2 cellular contexts compared by ENCODE assay signal in the genomic region with DNA sequence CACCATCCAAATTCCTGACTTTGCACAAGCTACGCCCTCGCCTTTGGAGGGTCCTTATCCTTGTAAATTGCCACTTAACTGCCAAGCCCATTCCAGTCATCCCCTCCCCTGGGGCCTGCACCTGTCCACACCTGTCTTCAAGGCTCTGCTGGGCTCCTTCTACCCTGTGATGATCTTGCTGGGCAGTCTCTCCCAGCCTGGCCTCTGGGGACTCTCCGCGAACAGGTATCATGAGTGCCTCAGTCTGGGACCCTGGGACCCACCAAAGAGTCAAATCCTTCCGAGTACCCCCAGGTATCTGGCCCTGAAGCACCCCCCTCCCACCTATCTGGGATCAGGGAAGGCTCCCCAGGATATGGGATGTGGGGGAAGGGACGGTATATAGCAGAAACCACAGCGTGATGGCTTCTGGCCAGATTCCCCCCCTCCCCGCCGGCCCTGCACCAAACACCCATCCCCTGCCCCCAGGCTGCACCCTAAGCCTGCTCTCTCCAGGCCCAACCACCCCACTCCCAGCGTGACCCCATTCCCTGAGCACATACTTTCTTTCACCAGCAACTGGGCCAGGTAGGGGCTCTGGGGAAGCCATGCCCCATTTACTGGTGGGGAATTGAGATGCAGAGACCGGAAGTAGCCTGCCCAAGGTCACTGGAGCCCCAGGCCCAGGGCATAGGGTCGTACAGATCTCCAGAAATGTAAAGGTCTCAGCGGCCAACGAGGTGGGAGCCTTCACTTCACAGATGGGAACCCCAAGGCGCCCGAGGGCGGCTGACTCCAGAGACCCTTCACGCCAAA.
TF ChIP-seq lines count a peak whose summit lies in the region.

No MANE protein-coding gene starts in this region.

TF ChIP-seq in GM12891, 5 proteins besides CTCF, POLR2A, EP300 and RAD21 (continued from another document):
- no peak for TF ChIP-seq TAF1 (IDR thresholded peaks at IDR 0.05; ENCODE audit: low read depth, low read length)

TF ChIP-seq in H1, 55 proteins besides CTCF, POLR2A, EP300 and RAD21 (continued from another document):
- TF ChIP-seq, protein P1, sequence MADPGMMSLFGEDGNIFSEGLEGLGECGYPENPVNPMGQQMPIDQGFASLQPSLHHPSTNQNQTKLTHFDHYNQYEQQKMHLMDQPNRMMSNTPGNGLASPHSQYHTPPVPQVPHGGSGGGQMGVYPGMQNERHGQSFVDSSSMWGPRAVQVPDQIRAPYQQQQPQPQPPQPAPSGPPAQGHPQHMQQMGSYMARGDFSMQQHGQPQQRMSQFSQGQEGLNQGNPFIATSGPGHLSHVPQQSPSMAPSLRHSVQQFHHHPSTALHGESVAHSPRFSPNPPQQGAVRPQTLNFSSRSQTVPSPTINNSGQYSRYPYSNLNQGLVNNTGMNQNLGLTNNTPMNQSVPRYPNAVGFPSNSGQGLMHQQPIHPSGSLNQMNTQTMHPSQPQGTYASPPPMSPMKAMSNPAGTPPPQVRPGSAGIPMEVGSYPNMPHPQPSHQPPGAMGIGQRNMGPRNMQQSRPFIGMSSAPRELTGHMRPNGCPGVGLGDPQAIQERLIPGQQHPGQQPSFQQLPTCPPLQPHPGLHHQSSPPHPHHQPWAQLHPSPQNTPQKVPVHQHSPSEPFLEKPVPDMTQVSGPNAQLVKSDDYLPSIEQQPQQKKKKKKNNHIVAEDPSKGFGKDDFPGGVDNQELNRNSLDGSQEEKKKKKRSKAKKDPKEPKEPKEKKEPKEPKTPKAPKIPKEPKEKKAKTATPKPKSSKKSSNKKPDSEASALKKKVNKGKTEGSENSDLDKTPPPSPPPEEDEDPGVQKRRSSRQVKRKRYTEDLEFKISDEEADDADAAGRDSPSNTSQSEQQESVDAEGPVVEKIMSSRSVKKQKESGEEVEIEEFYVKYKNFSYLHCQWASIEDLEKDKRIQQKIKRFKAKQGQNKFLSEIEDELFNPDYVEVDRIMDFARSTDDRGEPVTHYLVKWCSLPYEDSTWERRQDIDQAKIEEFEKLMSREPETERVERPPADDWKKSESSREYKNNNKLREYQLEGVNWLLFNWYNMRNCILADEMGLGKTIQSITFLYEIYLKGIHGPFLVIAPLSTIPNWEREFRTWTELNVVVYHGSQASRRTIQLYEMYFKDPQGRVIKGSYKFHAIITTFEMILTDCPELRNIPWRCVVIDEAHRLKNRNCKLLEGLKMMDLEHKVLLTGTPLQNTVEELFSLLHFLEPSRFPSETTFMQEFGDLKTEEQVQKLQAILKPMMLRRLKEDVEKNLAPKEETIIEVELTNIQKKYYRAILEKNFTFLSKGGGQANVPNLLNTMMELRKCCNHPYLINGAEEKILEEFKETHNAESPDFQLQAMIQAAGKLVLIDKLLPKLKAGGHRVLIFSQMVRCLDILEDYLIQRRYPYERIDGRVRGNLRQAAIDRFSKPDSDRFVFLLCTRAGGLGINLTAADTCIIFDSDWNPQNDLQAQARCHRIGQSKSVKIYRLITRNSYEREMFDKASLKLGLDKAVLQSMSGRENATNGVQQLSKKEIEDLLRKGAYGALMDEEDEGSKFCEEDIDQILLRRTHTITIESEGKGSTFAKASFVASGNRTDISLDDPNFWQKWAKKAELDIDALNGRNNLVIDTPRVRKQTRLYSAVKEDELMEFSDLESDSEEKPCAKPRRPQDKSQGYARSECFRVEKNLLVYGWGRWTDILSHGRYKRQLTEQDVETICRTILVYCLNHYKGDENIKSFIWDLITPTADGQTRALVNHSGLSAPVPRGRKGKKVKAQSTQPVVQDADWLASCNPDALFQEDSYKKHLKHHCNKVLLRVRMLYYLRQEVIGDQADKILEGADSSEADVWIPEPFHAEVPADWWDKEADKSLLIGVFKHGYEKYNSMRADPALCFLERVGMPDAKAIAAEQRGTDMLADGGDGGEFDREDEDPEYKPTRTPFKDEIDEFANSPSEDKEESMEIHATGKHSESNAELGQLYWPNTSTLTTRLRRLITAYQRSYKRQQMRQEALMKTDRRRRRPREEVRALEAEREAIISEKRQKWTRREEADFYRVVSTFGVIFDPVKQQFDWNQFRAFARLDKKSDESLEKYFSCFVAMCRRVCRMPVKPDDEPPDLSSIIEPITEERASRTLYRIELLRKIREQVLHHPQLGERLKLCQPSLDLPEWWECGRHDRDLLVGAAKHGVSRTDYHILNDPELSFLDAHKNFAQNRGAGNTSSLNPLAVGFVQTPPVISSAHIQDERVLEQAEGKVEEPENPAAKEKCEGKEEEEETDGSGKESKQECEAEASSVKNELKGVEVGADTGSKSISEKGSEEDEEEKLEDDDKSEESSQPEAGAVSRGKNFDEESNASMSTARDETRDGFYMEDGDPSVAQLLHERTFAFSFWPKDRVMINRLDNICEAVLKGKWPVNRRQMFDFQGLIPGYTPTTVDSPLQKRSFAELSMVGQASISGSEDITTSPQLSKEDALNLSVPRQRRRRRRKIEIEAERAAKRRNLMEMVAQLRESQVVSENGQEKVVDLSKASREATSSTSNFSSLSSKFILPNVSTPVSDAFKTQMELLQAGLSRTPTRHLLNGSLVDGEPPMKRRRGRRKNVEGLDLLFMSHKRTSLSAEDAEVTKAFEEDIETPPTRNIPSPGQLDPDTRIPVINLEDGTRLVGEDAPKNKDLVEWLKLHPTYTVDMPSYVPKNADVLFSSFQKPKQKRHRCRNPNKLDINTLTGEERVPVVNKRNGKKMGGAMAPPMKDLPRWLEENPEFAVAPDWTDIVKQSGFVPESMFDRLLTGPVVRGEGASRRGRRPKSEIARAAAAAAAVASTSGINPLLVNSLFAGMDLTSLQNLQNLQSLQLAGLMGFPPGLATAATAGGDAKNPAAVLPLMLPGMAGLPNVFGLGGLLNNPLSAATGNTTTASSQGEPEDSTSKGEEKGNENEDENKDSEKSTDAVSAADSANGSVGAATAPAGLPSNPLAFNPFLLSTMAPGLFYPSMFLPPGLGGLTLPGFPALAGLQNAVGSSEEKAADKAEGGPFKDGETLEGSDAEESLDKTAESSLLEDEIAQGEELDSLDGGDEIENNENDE (IDR thresholded peaks at IDR 0.05; ENCODE audit: insufficient replicate concordance, low read length) = no peak
- TF ChIP-seq ZNF274 (IDR thresholded peaks at IDR 0.05; ENCODE audit: borderline replicate concordance, extremely low read depth, low read length) (no peak), KDM1A (IDR thresholded peaks at IDR 0.05; ENCODE audit: borderline replicate concordance, low read length) (no peak), CHD1 (IDR thresholded peaks at IDR 0.05; ENCODE audit: low read depth, low read length) (no peak), CBX8 (IDR thresholded peaks at IDR 0.05; ENCODE audit: borderline replicate concordance, low read depth, low read length) (no peak), SAP30 (IDR thresholded peaks at IDR 0.05; ENCODE audit: insufficient read depth, insufficient replicate concordance, low read length) (no peak), USF2 (IDR thresholded peaks at IDR 0.05; ENCODE audit: low read length) (no peak), JUN (IDR thresholded peaks at IDR 0.05; ENCODE audit: low read depth, low read length) (no peak), HDAC6 (IDR thresholded peaks at IDR 0.05; ENCODE audit: low read depth, low read length) (no peak), TEAD4 (IDR thresholded peaks at IDR 0.05; ENCODE audit: low read depth, low read length) (no peak), ASH2L (IDR thresholded peaks at IDR 0.05; ENCODE audit: low read length) (no peak)
- TF ChIP-seq, protein P2, sequence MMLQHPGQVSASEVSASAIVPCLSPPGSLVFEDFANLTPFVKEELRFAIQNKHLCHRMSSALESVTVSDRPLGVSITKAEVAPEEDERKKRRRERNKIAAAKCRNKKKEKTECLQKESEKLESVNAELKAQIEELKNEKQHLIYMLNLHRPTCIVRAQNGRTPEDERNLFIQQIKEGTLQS (IDR thresholded peaks at IDR 0.05; ENCODE audit: insufficient read depth, low read depth, low read length) = no peak
